ENCODE assay signal across 23 cellular contexts in the genomic region with DNA sequence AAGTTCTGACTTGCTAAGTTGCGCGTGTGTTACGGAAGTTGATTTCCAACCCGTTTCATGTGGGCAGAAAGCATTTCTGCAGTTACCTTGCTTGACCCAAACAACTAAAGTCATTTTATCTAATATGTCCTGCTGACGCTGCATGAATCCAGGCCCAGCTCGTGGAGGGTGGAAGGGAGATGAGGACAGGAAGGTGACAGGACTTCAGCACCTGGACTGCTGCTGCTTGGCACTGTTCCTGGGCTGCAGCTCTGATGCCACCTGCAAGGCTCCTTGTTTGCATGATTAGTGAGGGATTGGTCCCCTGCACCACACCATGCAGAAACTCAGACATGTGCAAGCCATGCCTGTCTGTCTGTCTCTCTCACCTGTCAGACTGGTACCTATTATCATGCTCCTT.
"Had no signal": no experiment of that assay in that cellular context is flagged by ENCODE, and none has a peak within 500 bp of the region (broad histone marks: within the 10 kb centered on the region; RNA-seq: fewer than 3 reads in every experiment).

No MANE protein-coding gene starts in this region.

- H3K4me3 Mint-ChIP-seq: T-cell had no signal

- H3K27ac Mint-ChIP-seq: T-cell had no signal

- H3K4me3 ChIP-seq: MG63 had no signal

- H3K9me3 ChIP-seq: MG63, SK-N-SH had no signal

- DNase-seq: IMR-90, Karpas-422, KG1, MG63, NCI-H1092, NCI-H1105 treated with DMSO at 0.1 percent for 48 hours, NCI-H1417 treated with DMSO at 0.1 percent for 48 hours, NCI-H1694, NCI-H187 treated with DMSO at 0.1 percent for 48 hours, NCI-H2081 treated with DMSO at 0.1 percent for 48 hours, NCI-H2171, NCI-H226, NCI-H446, NCI-H524, NCI-H526 treated with DMSO at 0.1 percent for 48 hours, NCI-H82, SHP77, SK-N-SH, SW 1271, T-cell had no signal

- H3K27me3 ChIP-seq: MG63 had no signal

- H3K9me3 Mint-ChIP-seq: T-cell had no signal

- H3K36me3 Mint-ChIP-seq: T-cell had no signal

- H3K36me3 ChIP-seq: MG63 had no signal

- H3K27ac ChIP-seq: RWPE1 had no signal

- ATAC-seq: HepG2, T-cell had no signal

- FAIRE-seq: HepG2, RCC 7860 had no signal
